ENCODE assay signal across 2 cellular contexts in genomic region chr2:231640229-231640628, GRCh38.
TF ChIP-seq lines count a peak whose summit lies in the region.

No MANE protein-coding gene starts in this region.

TF ChIP-seq in GM23338, 12 proteins besides CTCF, POLR2A, EP300 and RAD21:
- TF ChIP-seq CREB1 (CRISPR knock-in tag; IDR thresholded peaks at IDR 0.05; ENCODE audit: low read depth) (no peak), POLR2AphosphoS5 (IDR thresholded peaks at IDR 0.05; ENCODE audit: low read depth) (no peak), STAT1 (IDR thresholded peaks at IDR 0.05; ENCODE audit: unreplicated experiment) (no peak)

TF ChIP-seq in K562, 482 proteins besides CTCF, POLR2A, EP300 and RAD21:
- TF ChIP-seq, protein P1, sequence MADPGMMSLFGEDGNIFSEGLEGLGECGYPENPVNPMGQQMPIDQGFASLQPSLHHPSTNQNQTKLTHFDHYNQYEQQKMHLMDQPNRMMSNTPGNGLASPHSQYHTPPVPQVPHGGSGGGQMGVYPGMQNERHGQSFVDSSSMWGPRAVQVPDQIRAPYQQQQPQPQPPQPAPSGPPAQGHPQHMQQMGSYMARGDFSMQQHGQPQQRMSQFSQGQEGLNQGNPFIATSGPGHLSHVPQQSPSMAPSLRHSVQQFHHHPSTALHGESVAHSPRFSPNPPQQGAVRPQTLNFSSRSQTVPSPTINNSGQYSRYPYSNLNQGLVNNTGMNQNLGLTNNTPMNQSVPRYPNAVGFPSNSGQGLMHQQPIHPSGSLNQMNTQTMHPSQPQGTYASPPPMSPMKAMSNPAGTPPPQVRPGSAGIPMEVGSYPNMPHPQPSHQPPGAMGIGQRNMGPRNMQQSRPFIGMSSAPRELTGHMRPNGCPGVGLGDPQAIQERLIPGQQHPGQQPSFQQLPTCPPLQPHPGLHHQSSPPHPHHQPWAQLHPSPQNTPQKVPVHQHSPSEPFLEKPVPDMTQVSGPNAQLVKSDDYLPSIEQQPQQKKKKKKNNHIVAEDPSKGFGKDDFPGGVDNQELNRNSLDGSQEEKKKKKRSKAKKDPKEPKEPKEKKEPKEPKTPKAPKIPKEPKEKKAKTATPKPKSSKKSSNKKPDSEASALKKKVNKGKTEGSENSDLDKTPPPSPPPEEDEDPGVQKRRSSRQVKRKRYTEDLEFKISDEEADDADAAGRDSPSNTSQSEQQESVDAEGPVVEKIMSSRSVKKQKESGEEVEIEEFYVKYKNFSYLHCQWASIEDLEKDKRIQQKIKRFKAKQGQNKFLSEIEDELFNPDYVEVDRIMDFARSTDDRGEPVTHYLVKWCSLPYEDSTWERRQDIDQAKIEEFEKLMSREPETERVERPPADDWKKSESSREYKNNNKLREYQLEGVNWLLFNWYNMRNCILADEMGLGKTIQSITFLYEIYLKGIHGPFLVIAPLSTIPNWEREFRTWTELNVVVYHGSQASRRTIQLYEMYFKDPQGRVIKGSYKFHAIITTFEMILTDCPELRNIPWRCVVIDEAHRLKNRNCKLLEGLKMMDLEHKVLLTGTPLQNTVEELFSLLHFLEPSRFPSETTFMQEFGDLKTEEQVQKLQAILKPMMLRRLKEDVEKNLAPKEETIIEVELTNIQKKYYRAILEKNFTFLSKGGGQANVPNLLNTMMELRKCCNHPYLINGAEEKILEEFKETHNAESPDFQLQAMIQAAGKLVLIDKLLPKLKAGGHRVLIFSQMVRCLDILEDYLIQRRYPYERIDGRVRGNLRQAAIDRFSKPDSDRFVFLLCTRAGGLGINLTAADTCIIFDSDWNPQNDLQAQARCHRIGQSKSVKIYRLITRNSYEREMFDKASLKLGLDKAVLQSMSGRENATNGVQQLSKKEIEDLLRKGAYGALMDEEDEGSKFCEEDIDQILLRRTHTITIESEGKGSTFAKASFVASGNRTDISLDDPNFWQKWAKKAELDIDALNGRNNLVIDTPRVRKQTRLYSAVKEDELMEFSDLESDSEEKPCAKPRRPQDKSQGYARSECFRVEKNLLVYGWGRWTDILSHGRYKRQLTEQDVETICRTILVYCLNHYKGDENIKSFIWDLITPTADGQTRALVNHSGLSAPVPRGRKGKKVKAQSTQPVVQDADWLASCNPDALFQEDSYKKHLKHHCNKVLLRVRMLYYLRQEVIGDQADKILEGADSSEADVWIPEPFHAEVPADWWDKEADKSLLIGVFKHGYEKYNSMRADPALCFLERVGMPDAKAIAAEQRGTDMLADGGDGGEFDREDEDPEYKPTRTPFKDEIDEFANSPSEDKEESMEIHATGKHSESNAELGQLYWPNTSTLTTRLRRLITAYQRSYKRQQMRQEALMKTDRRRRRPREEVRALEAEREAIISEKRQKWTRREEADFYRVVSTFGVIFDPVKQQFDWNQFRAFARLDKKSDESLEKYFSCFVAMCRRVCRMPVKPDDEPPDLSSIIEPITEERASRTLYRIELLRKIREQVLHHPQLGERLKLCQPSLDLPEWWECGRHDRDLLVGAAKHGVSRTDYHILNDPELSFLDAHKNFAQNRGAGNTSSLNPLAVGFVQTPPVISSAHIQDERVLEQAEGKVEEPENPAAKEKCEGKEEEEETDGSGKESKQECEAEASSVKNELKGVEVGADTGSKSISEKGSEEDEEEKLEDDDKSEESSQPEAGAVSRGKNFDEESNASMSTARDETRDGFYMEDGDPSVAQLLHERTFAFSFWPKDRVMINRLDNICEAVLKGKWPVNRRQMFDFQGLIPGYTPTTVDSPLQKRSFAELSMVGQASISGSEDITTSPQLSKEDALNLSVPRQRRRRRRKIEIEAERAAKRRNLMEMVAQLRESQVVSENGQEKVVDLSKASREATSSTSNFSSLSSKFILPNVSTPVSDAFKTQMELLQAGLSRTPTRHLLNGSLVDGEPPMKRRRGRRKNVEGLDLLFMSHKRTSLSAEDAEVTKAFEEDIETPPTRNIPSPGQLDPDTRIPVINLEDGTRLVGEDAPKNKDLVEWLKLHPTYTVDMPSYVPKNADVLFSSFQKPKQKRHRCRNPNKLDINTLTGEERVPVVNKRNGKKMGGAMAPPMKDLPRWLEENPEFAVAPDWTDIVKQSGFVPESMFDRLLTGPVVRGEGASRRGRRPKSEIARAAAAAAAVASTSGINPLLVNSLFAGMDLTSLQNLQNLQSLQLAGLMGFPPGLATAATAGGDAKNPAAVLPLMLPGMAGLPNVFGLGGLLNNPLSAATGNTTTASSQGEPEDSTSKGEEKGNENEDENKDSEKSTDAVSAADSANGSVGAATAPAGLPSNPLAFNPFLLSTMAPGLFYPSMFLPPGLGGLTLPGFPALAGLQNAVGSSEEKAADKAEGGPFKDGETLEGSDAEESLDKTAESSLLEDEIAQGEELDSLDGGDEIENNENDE (IDR thresholded peaks at IDR 0.05; ENCODE audit: low read depth, low read length) = no peak
- TF ChIP-seq, protein P2, sequence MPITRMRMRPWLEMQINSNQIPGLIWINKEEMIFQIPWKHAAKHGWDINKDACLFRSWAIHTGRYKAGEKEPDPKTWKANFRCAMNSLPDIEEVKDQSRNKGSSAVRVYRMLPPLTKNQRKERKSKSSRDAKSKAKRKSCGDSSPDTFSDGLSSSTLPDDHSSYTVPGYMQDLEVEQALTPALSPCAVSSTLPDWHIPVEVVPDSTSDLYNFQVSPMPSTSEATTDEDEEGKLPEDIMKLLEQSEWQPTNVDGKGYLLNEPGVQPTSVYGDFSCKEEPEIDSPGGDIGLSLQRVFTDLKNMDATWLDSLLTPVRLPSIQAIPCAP (CRISPR knock-in tag; IDR thresholded peaks at IDR 0.05; ENCODE audit: borderline replicate concordance) = no peak
- no peak for TF ChIP-seq FOXJ2 (tag; IDR thresholded peaks at IDR 0.05)
- no peak for TF ChIP-seq CSDE1 (IDR thresholded peaks at IDR 0.05)
- no peak for TF ChIP-seq ELF2 (CRISPR knock-in tag; IDR thresholded peaks at IDR 0.05)
- no peak for TF ChIP-seq ETV6 (IDR thresholded peaks at IDR 0.05; ENCODE audit: borderline replicate concordance in 1 of 2, low read depth in 2 of 2, low read length in 1 of 2)
- TF ChIP-seq ETV6 (CRISPR knock-in tag; IDR thresholded peaks at IDR 0.05; ENCODE audit: borderline replicate concordance) = no peak
- no peak for TF ChIP-seq ZBTB1 (CRISPR knock-in tag; IDR thresholded peaks at IDR 0.05; ENCODE audit: borderline replicate concordance, low read depth)
- TF ChIP-seq ZNF764 (CRISPR knock-in tag; IDR thresholded peaks at IDR 0.05; ENCODE audit: low read depth) = no peak
- no peak for TF ChIP-seq COPS2 (conservative IDR thresholded peaks at IDR 0.05)
- TF ChIP-seq RBM34 (IDR thresholded peaks at IDR 0.05; ENCODE audit: borderline replicate concordance, insufficient read depth, low read length) = no peak
- no peak for TF ChIP-seq HIVEP1 (CRISPR knock-in tag; IDR thresholded peaks at IDR 0.05)
- no peak for TF ChIP-seq TAF7 (tag; IDR thresholded peaks at IDR 0.05)
- no peak for TF ChIP-seq SIRT6 (IDR thresholded peaks at IDR 0.05; ENCODE audit: low read depth, low read length)
- no peak for TF ChIP-seq FIP1L1 (IDR thresholded peaks at IDR 0.05; ENCODE audit: low read depth, low read length, poor library complexity, severe bottlenecking)
- no peak for TF ChIP-seq ELF4 (CRISPR knock-in tag; IDR thresholded peaks at IDR 0.05)
TF ChIP-seq in K562: peak in this region for 0.
